ENCODE assay signal across 9 cellular contexts in genomic region chr4:7929530-7929951, GRCh38. TPM values are rescaled to one million over a fixed set of nuclear protein-coding genes. Genes with fewer than 3 reads are reported as not detected.
DNase-seq lines count a peak whose midpoint lies in the region; ATAC-seq and TF ChIP-seq lines count a peak whose summit lies in the region.
"Had no signal": no experiment of that assay in that cellular context is flagged by ENCODE, and none has a peak within 500 bp of the region (broad histone marks: within the 10 kb centered on the region; RNA-seq: fewer than 3 reads in every experiment).

No MANE protein-coding gene starts in this region.

- DNase-seq in LNCaP clone FGC (ENCODE audit: low read depth) (peak; percentile 2), astrocyte of the spinal cord (ENCODE audit: low read depth, low spot score) (peak; percentile 58), hepatocyte (ENCODE audit: low spot score) (peak; percentile 53), sciatic nerve (ENCODE audit: low spot score) (no peak), medulla oblongata (ENCODE audit: extremely low spot score) (no peak), NCI-H526 treated with DMSO at 0.1 percent for 48 hours (lab: John Stamatoyannopoulos, UW) (no peak), endothelial cell (ENCODE audit: low spot score) (no peak)

- TF ChIP-seq CTCF in LNCaP clone FGC (IDR thresholded peaks at IDR 0.05; ENCODE audit: control insufficient read depth, extremely low read depth, insufficient read depth) (no peak), astrocyte of the spinal cord (IDR thresholded peaks at IDR 0.05; ENCODE audit: low read depth, low read length) (no peak), hepatocyte (IDR thresholded peaks at IDR 0.05; ENCODE audit: poor library complexity) (no peak), endothelial cell (IDR thresholded peaks at IDR 0.05; ENCODE audit: unreplicated experiment) (no peak)

- H3K4me1 ChIP-seq in hepatocyte (ENCODE audit: insufficient read depth): peaks cover 6% of the 10 kb centered on the region

- no peaks in the 10 kb centered on the region for H3K9me3 Mint-ChIP-seq in endothelial cell (ENCODE audit: unreplicated experiment)
- H3K9me3 Mint-ChIP-seq: memory B cell had no signal

- no peak overlapping the region for H3K4me3 Mint-ChIP-seq in endothelial cell (ENCODE audit: unreplicated experiment)
- H3K4me3 Mint-ChIP-seq: memory B cell had no signal

- H3K27ac ChIP-seq in hepatocyte: no peak overlapping the region

- no peaks in the 10 kb centered on the region for H3K36me3 ChIP-seq in hepatocyte (replicated peaks; ENCODE audit: insufficient read depth, low read depth)

- H3K27me3 ChIP-seq in hepatocyte: no peaks in the 10 kb centered on the region

- H3K79me2 ChIP-seq in hepatocyte: peaks cover 98% of the 10 kb centered on the region

- H3K9me2 ChIP-seq in hepatocyte (replicated peaks; ENCODE audit: insufficient read depth): no peaks in the 10 kb centered on the region

- no peaks in the 10 kb centered on the region for H3K4me1 Mint-ChIP-seq in endothelial cell (ENCODE audit: unreplicated experiment)
- H3K4me1 Mint-ChIP-seq: memory B cell had no signal

- 20% methylated on average over 6 of the region's 6 CpGs for WGBS in hepatocyte (ENCODE audit: low lambda C conversion rate, missing lambda C conversion rate)

- no peak overlapping the region for H2AFZ ChIP-seq in hepatocyte

- intact Hi-C loops in sciatic nerve (cut with DNase I): no loop called here

- H3K4me3 ChIP-seq in LNCaP clone FGC (ENCODE audit: low read depth, low read length) (no peak overlapping the region), astrocyte of the spinal cord (ENCODE audit: low read depth, low read length) (no peak overlapping the region), hepatocyte (no peak overlapping the region)

- in situ Hi-C loops in astrocyte of the spinal cord (cut with HindIII; ENCODE audit: low sequenced_read_pairs): no loop called here

- H3K9me3 ChIP-seq in hepatocyte (ENCODE audit: low read depth): no peaks in the 10 kb centered on the region

- peaks cover 26% of the 10 kb centered on the region for H4K20me1 ChIP-seq in hepatocyte (ENCODE audit: insufficient read depth, poor library complexity, severe bottlenecking)

- ATAC-seq in sciatic nerve (peak; percentile 63), HG03108 (IDR thresholded peaks at IDR 0.05; ENCODE audit: unreplicated experiment) (no peak)

- H3K27me3 Mint-ChIP-seq in endothelial cell (ENCODE audit: unreplicated experiment): no peaks in the 10 kb centered on the region

- no peak overlapping the region for H3K4me2 ChIP-seq in hepatocyte

- peaks cover 6% of the 10 kb centered on the region for H3K36me3 Mint-ChIP-seq in endothelial cell (ENCODE audit: low read depth, unreplicated experiment)
- H3K36me3 Mint-ChIP-seq: memory B cell had no signal

- H3K27ac Mint-ChIP-seq in endothelial cell (ENCODE audit: unreplicated experiment): no peak overlapping the region
- H3K27ac Mint-ChIP-seq: memory B cell had no signal

RNA-seq across cellular contexts. Expression of gene AFAP1, which starts 10.1 kb away (rescaled TPM):
- 12.6 and 16.2 TPM in 2 replicates for total RNA-seq in hepatocyte
- 6.9 and 9.3 TPM in 2 replicates for polyA plus RNA-seq in hepatocyte
- total RNA-seq in sciatic nerve: 64.5 TPM
- 27.8 TPM for total RNA-seq in endothelial cell (ENCODE audit: unreplicated experiment)

Comparison
In these comparisons a context has a peak if more than half of its experiments do, and no peak if none do; other contexts are left out.
1. DNase-seq: peak in LNCaP clone FGC (single experiment), astrocyte of the spinal cord (single experiment) and hepatocyte (single experiment); none in sciatic nerve (single experiment), medulla oblongata (single experiment), NCI-H526 treated with DMSO at 0.1 percent for 48 hours (single experiment) and endothelial cell (single experiment).